1 cellular context compared by ENCODE assay signal in the genomic region with DNA sequence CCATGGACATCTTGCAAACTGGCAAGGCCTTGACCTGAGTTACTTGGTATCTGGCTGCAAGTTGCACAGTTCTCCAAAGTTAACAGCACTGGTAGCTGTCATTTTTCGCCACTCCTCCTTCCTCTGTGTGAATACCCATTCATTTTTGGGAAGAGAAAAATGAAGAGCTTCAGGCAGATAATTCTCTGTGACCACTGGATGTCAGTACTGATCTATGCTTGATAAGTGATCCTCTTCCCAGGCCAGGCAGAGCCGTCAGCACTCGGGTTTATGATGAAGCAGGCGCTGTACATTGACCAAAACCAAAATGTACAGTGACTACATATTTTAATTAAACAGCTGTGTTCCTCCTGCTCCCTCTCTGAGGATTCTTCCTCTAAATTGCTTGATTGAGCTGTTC.
TF ChIP-seq lines count a peak whose summit lies in the region.

No MANE protein-coding gene starts in this region.

TF ChIP-seq in IMR-90, 13 proteins besides CTCF, POLR2A, EP300 and RAD21 (continued from another document):
- no peak for TF ChIP-seq RCOR1 (IDR thresholded peaks at IDR 0.05; ENCODE audit: insufficient replicate concordance, low read length)
